ENCODE assay signal across 12 cellular contexts in genomic region chr7:8387551-8388256, GRCh38. TPM values are rescaled to one million over a fixed set of nuclear protein-coding genes. Genes with fewer than 3 reads are reported as not detected.
A peak's percentile ranks its signal among the peaks of the same experiment; 100 is the strongest.
DNase-seq lines count a peak whose midpoint lies in the region; ATAC-seq and TF ChIP-seq lines count a peak whose summit lies in the region.
"Had no signal": no experiment of that assay in that cellular context is flagged by ENCODE, and none has a peak within 500 bp of the region (broad histone marks: within the 10 kb centered on the region; RNA-seq: fewer than 3 reads in every experiment).

No MANE protein-coding gene starts in this region.

- no peak for TF ChIP-seq POLR2A in transverse colon (IDR thresholded peaks at IDR 0.05)

- TF ChIP-seq EP300 in transverse colon (IDR thresholded peaks at IDR 0.05; ENCODE audit: low read depth) = no peak

- WGBS in transverse colon (ENCODE audit: low coverage in 1 of 2), 2 donors = 90 to 91% methylated on average over 2 to 7 of the region's 7 CpGs

- no peak overlapping the region for H3K4me3 ChIP-seq in transverse colon

- intact Hi-C loops in transverse colon (cut with DNase I; ENCODE audit: low total_unique reads) = no loop called here

- peak; percentile 28 for ATAC-seq in GM18520 (IDR thresholded peaks at IDR 0.05; ENCODE audit: unreplicated experiment)
- peak; percentile 62 for ATAC-seq in GM21576 (IDR thresholded peaks at IDR 0.05; ENCODE audit: unreplicated experiment)
- ATAC-seq in HG03175 (IDR thresholded peaks at IDR 0.05; ENCODE audit: unreplicated experiment) = peak; percentile 64
- ATAC-seq: activated CD8-positive, alpha-beta T cell treated with anti-CD3 and anti-CD28 coated beads, Interleukin-2, amount 10 ng/mL, durations not matched to agents 7 days and 5 days had no signal

- H3K27me3 ChIP-seq in transverse colon = peaks cover 4% of the 10 kb centered on the region

- H3K27ac ChIP-seq in transverse colon = no peak overlapping the region

- no peaks in the 10 kb centered on the region for H3K36me3 ChIP-seq in transverse colon

- H3K4me1 ChIP-seq in transverse colon = no peaks in the 10 kb centered on the region

- TF ChIP-seq CTCF in transverse colon (IDR thresholded peaks at IDR 0.05) = no peak

- DNase-seq in inferior parietal cortex (ENCODE audit: extremely low spot score) (peak; percentile 70), transverse colon (no peak), HuH-7.5 (ENCODE audit: low spot score) (no peak), activated T-cell treated with anti-CD3 and anti-CD28 coated beads for 4 hours (no peak)
- no peak for DNase-seq in activated naive CD4-positive, alpha-beta T cell treated with anti-CD3 and anti-CD28 coated beads, Interleukin-2, amount 50 U/mL, for 16 hours
- DNase-seq: activated CD8-positive, alpha-beta T cell treated with anti-CD3 and anti-CD28 coated beads, Interleukin-2, amount 10 ng/mL, durations not matched to agents 7 days and 5 days; COR-L47; MV-4-11; RPMI8226 had no signal

- in situ Hi-C loops in transverse colon (cut with MboI; ENCODE audit: low pct_ligation_motif_present in 1 of 4, low pct_unique_long_range_greater_than_20kb in 1 of 4, low sequenced_read_pairs in 3 of 4) = loop anchor here in 1 of 4 donors (25.0 kb wide), 1 partner anchor 2000 kb away; no protein-coding TSS in a partner anchor

- H3K9me3 ChIP-seq in transverse colon = no peaks in the 10 kb centered on the region

RNA-seq across cellular contexts. Expression of gene NXPH1, which starts 45.7 kb away (rescaled TPM):
- not detected for total RNA-seq in transverse colon
- total RNA-seq: activated CD8-positive, alpha-beta T cell treated with anti-CD3 and anti-CD28 coated beads, Interleukin-2, amount 10 ng/mL, durations not matched to agents 7 days and 5 days had no signal
